In genomic region chr1:170927955-170928850, GRCh38 we compare ENCODE assay signal across 13 cellular contexts. TPM values are rescaled to one million over a fixed set of nuclear protein-coding genes. Genes with fewer than 3 reads are reported as not detected.
DNase-seq lines count a peak whose midpoint lies in the region; ATAC-seq, FAIRE-seq and TF ChIP-seq lines count a peak whose summit lies in the region.
"Had no signal": no experiment of that assay in that cellular context is flagged by ENCODE, and none has a peak within 500 bp of the region (broad histone marks: within the 10 kb centered on the region; RNA-seq: fewer than 3 reads in every experiment).

No MANE protein-coding gene starts in this region.

- H3K9me3 ChIP-seq in astrocyte (ENCODE audit: insufficient read depth, low read depth, low read length) (no peaks in the 10 kb centered on the region), esophagus squamous epithelium (no peaks in the 10 kb centered on the region), trophoblast cell (ENCODE audit: insufficient read depth, low read depth, low read length) (no peaks in the 10 kb centered on the region)

- no peak overlapping the region for H2BK12ac ChIP-seq in trophoblast cell (ENCODE audit: low read length)

- no peaks in the 10 kb centered on the region for H3K79me1 ChIP-seq in trophoblast cell (ENCODE audit: low read length)

- no peak for ATAC-seq in activated CD4-positive, alpha-beta T cell treated with anti-CD3 and anti-CD28 coated beads for 36 hours
- ATAC-seq: K562, right cardiac atrium had no signal

- no peak overlapping the region for H2AFZ ChIP-seq in astrocyte (ENCODE audit: low read depth, low read length)
- H2AFZ ChIP-seq in trophoblast cell (ENCODE audit: insufficient read depth, low read length, poor library complexity): no peak overlapping the region

- H3K9me3 Mint-ChIP-seq in activated CD4-positive, alpha-beta T cell treated with anti-CD3 and anti-CD28 coated beads for 36 hours (ENCODE audit: low read depth): no peaks in the 10 kb centered on the region
- H3K9me3 Mint-ChIP-seq in astrocyte (ENCODE audit: unreplicated experiment): no peaks in the 10 kb centered on the region
- H3K9me3 Mint-ChIP-seq: T-helper 1 cell treated with Interleukin-12 subunit alpha and Interleukin-12 subunit beta and Interleukin-4 antibody, amounts not matched to agents 30 μg/mL and 1 μg/mL, for 36 hours had no signal

- H3K79me2 ChIP-seq in astrocyte (ENCODE audit: insufficient read depth, low read length): no peaks in the 10 kb centered on the region
- no peaks in the 10 kb centered on the region for H3K79me2 ChIP-seq in trophoblast cell (ENCODE audit: control insufficient read depth, insufficient read depth, low read length, poor library complexity)

- H4K8ac ChIP-seq in trophoblast cell (ENCODE audit: low read depth, low read length): no peak overlapping the region

- H3K4me1 ChIP-seq in astrocyte (ENCODE audit: insufficient read depth, low read length): no peaks in the 10 kb centered on the region
- H3K4me1 ChIP-seq in esophagus squamous epithelium: peaks cover 0 to 22% (median 8%) of the 10 kb centered on the region in 3 donors
- no peaks in the 10 kb centered on the region for H3K4me1 ChIP-seq in trophoblast cell (ENCODE audit: control insufficient read depth in 1 of 2, insufficient read depth in 2 of 2, low read length in 2 of 2)

- H3K4me3 ChIP-seq in astrocyte (ENCODE audit: insufficient read depth, low read depth, low read length): no peak overlapping the region
- H3K4me3 ChIP-seq in esophagus squamous epithelium: no peak overlapping the region
- H3K4me3 ChIP-seq in trophoblast cell (ENCODE audit: low read depth, low read length): no peak overlapping the region
- H3K4me3 ChIP-seq: K562 had no signal

- no peak for DNase-seq in activated CD4-positive, alpha-beta T cell treated with anti-CD3 and anti-CD28 coated beads for 36 hours
- DNase-seq in activated CD4-positive, alpha-beta T cell treated with anti-CD3 and anti-CD28 coated beads, Interleukin-2, amount 50 U/mL, for 1 hour: no peak
- DNase-seq in astrocyte (ENCODE audit: low read depth) (peak; percentile 2), iPS-NIHi11 (ENCODE audit: low spot score) (peak; percentile 9), middle frontal gyrus (ENCODE audit: extremely low spot score, low spot score) (no peak), esophagus squamous epithelium (lab: John Stamatoyannopoulos, UW) (no peak), A172 (ENCODE audit: low spot score) (no peak), trophoblast cell (no peak)
- DNase-seq: amygdala, right cardiac atrium had no signal

- H2BK5ac ChIP-seq in trophoblast cell (ENCODE audit: low read depth, low read length, poor library complexity): no peak overlapping the region

- H3K36me3 Mint-ChIP-seq in activated CD4-positive, alpha-beta T cell treated with anti-CD3 and anti-CD28 coated beads for 36 hours (ENCODE audit: low read depth): no peaks in the 10 kb centered on the region
- no peaks in the 10 kb centered on the region for H3K36me3 Mint-ChIP-seq in astrocyte (ENCODE audit: low read depth, unreplicated experiment)
- H3K36me3 Mint-ChIP-seq: memory B cell had no signal

- no peaks in the 10 kb centered on the region for H4K20me1 ChIP-seq in astrocyte (ENCODE audit: insufficient read depth, low read length)

- peak overlapping the region; percentile 52 for H3K27ac Mint-ChIP-seq in activated CD4-positive, alpha-beta T cell treated with anti-CD3 and anti-CD28 coated beads for 36 hours
- no peak overlapping the region for H3K27ac Mint-ChIP-seq in astrocyte (ENCODE audit: unreplicated experiment)
- H3K27ac Mint-ChIP-seq: memory B cell; T-helper 1 cell treated with Interleukin-12 subunit alpha and Interleukin-12 subunit beta and Interleukin-4 antibody, amounts not matched to agents 30 μg/mL and 1 μg/mL, for 36 hours had no signal

- H3K36me3 ChIP-seq in astrocyte (ENCODE audit: insufficient read depth, low read length): no peaks in the 10 kb centered on the region
- H3K36me3 ChIP-seq in esophagus squamous epithelium: no peaks in the 10 kb centered on the region
- H3K36me3 ChIP-seq in trophoblast cell (ENCODE audit: control insufficient read depth in 1 of 2, insufficient read depth in 2 of 2, low read length in 2 of 2): no peaks in the 10 kb centered on the region

- no peak overlapping the region for H3K4ac ChIP-seq in trophoblast cell (ENCODE audit: low read depth, low read length)

- H3K4me3 Mint-ChIP-seq in activated CD4-positive, alpha-beta T cell treated with anti-CD3 and anti-CD28 coated beads for 36 hours: no peak overlapping the region
- H3K4me3 Mint-ChIP-seq in astrocyte (ENCODE audit: unreplicated experiment): no peak overlapping the region
- H3K4me3 Mint-ChIP-seq: memory B cell; T-helper 1 cell treated with Interleukin-12 subunit alpha and Interleukin-12 subunit beta and Interleukin-4 antibody, amounts not matched to agents 30 μg/mL and 1 μg/mL, for 36 hours had no signal

- H3K23ac ChIP-seq in trophoblast cell (ENCODE audit: low read length): no peak overlapping the region

- H3K14ac ChIP-seq in trophoblast cell (ENCODE audit: low read length): no peak overlapping the region

- POLR2A ChIA-PET in activated CD4-positive, alpha-beta T cell treated with anti-CD3 and anti-CD28 coated beads for 36 hours (lab: Charles Lee): no interaction called here

- intact Hi-C loops in activated CD4-positive, alpha-beta T cell treated with anti-CD3 and anti-CD28 coated beads for 36 hours (cut with DNase I, micrococcal nuclease): loop anchor here (2.0 to 5.0 kb wide), 2 partner anchors 239 to 256 kb away; no protein-coding TSS in a partner anchor
- intact Hi-C loops in esophagus squamous epithelium (cut with DNase I): no loop called here

- no peak overlapping the region for H2AK5ac ChIP-seq in trophoblast cell (ENCODE audit: low read length)

- H3K27me3 ChIP-seq in astrocyte (ENCODE audit: insufficient read depth, low read length): no peaks in the 10 kb centered on the region
- H3K27me3 ChIP-seq in esophagus squamous epithelium: no peaks in the 10 kb centered on the region
- no peaks in the 10 kb centered on the region for H3K27me3 ChIP-seq in trophoblast cell (ENCODE audit: insufficient read depth, low read length)

- H4K12ac ChIP-seq in trophoblast cell (ENCODE audit: low read depth, low read length): no peak overlapping the region

- H3K27me3 Mint-ChIP-seq in activated CD4-positive, alpha-beta T cell treated with anti-CD3 and anti-CD28 coated beads for 36 hours: peaks cover 8% of the 10 kb centered on the region
- H3K27me3 Mint-ChIP-seq in astrocyte (ENCODE audit: low read depth, unreplicated experiment): no peaks in the 10 kb centered on the region
- H3K27me3 Mint-ChIP-seq: memory B cell had no signal

- no peak for FAIRE-seq in astrocyte (lab: Jason Lieb, UNC)
- FAIRE-seq: K562 had no signal

- H3K9ac ChIP-seq in astrocyte (ENCODE audit: low read length) (no peak overlapping the region), trophoblast cell (ENCODE audit: low read length) (no peak overlapping the region)

- TF ChIP-seq POLR2A in esophagus squamous epithelium (IDR thresholded peaks at IDR 0.05): no peak

- no peaks in the 10 kb centered on the region for H3K4me1 Mint-ChIP-seq in activated CD4-positive, alpha-beta T cell treated with anti-CD3 and anti-CD28 coated beads for 36 hours
- H3K4me1 Mint-ChIP-seq in astrocyte (ENCODE audit: low read depth, unreplicated experiment): peaks cover 4% of the 10 kb centered on the region

- H3K18ac ChIP-seq in trophoblast cell (ENCODE audit: low read length): no peak overlapping the region

- no peak overlapping the region for H2BK120ac ChIP-seq in trophoblast cell (ENCODE audit: insufficient read depth, low read length, poor library complexity)

- CTCF ChIA-PET in activated CD4-positive, alpha-beta T cell treated with anti-CD3 and anti-CD28 coated beads for 36 hours (lab: Charles Lee): interaction anchor here (0.7 to 2.5 kb wide), 5 partner anchors 11 to 239 kb away, joined by 3 to 9 read pairs (median 3); no protein-coding TSS in a partner anchor

- TF ChIP-seq CTCF in astrocyte (IDR thresholded peaks at IDR 0.05; ENCODE audit: insufficient read depth, low read depth, low read length) (no peak), esophagus squamous epithelium (IDR thresholded peaks at IDR 0.05) (no peak)

- no peak overlapping the region for H3K27ac ChIP-seq in astrocyte (ENCODE audit: low read depth, low read length)
- no peak overlapping the region for H3K27ac ChIP-seq in esophagus squamous epithelium
- no peak overlapping the region for H3K27ac ChIP-seq in trophoblast cell (ENCODE audit: low read depth, low read length)

- no peak overlapping the region for H4K91ac ChIP-seq in trophoblast cell (ENCODE audit: low read depth, low read length)

- H3K4me2 ChIP-seq in astrocyte (ENCODE audit: low read length) (no peak overlapping the region), trophoblast cell (ENCODE audit: low read length) (no peak overlapping the region)

- WGBS in esophagus squamous epithelium, 2 donors: 46 to 57% methylated on average over 8 of the region's 8 CpGs
- no CpG with 5 or more reads among the region's 8 CpGs for WGBS in trophoblast cell (ENCODE audit: extremely low coverage, insufficient coverage, insufficient read length)

RNA-seq across cellular contexts. Expression of gene MROH9, which starts 7.1 kb away (rescaled TPM):
- total RNA-seq in activated CD4-positive, alpha-beta T cell treated with anti-CD3 and anti-CD28 coated beads for 36 hours: not detected
- not detected in 2 replicates for total RNA-seq in astrocyte
- not detected for total RNA-seq in esophagus squamous epithelium
- total RNA-seq in A172 (2014; rRNA removed; shearing (Covaris generic)): not detected in 2 replicates
- polyA plus RNA-seq in trophoblast cell (2013): not detected in 2 replicates
- total RNA-seq: K562 had no signal
- polyA plus RNA-seq: K562, right cardiac atrium had no signal

Comparison
In these comparisons a context has a peak if more than half of its experiments do, and no peak if none do; other contexts are left out.
1. DNase-seq: peak in astrocyte (single experiment) and iPS-NIHi11 (single experiment); none in activated CD4-positive, alpha-beta T cell treated with anti-CD3 and anti-CD28 coated beads for 36 hours (single experiment), activated CD4-positive, alpha-beta T cell treated with anti-CD3 and anti-CD28 coated beads, Interleukin-2, amount 50 U/mL, for 1 hour (single experiment), middle frontal gyrus (single experiment), esophagus squamous epithelium (single experiment), A172 (single experiment) and trophoblast cell (0 of 2).